Comparison of ENCODE assay signal across 1 cellular context in genomic region chr1:100438789-100439188, GRCh38.
TF ChIP-seq lines count a peak whose summit lies in the region.

No MANE protein-coding gene starts in this region.

TF ChIP-seq in K562, 482 proteins besides CTCF, POLR2A, EP300 and RAD21:
- TF ChIP-seq ELF2 (CRISPR knock-in tag; IDR thresholded peaks at IDR 0.05) (0 out of 2 replicates have a peak, but pooled peaks have one; percentile 9), SETDB1 (IDR thresholded peaks at IDR 0.05; ENCODE audit: low read length) (no peak)
